Comparison of ENCODE assay signal across 26 cellular contexts in genomic region chr5:177439518-177440053, GRCh38. TPM values are rescaled to one million over a fixed set of nuclear protein-coding genes. Genes with fewer than 3 reads are reported as not detected.
DNase-seq lines count a peak whose midpoint lies in the region; ATAC-seq, FAIRE-seq and TF ChIP-seq lines count a peak whose summit lies in the region.
"Had no signal": no experiment of that assay in that cellular context is flagged by ENCODE, and none has a peak within 500 bp of the region (broad histone marks: within the 10 kb centered on the region; RNA-seq: fewer than 3 reads in every experiment).

No MANE protein-coding gene starts in this region.

- FAIRE-seq in HepG2 (lab: Jason Lieb, UNC) (no peak), bronchial epithelial cell (lab: Jason Lieb, UNC) (peak; percentile 18), pancreas (lab: Jason Lieb, UNC) (no peak)
- FAIRE-seq: GM19239, small intestine had no signal

- POLR2A ChIA-PET in HepG2 (lab: Yijun Ruan, JAX): interaction anchor here (0.8 kb wide), 1 partner anchor 8 kb away, joined by 3 read pairs; no protein-coding TSS in a partner anchor
- POLR2A ChIA-PET in activated CD4-positive, alpha-beta memory T cell treated with anti-CD3 and anti-CD28 coated beads for 36 hours (lab: Charles Lee): interaction anchor here (0.6 to 14.3 kb wide), 6 partner anchors 10 to 1621 kb away, joined by 3 to 319 read pairs (median 4); partner anchors contain the start of genes GRK6 and ZNF354C

- H3K9ac ChIP-seq in HepG2 (ENCODE audit: insufficient read depth, low read depth, low read length): no peak overlapping the region

- in situ Hi-C loops in HepG2 (cut with HindIII; ENCODE audit: extremely low pct_ligation_motif_present, low pct_unique_long_range_greater_than_20kb): no loop called here

- H3K4me1 ChIP-seq in HepG2 (ENCODE audit: insufficient read depth, low read length): peaks cover 30% of the 10 kb centered on the region
- no peaks in the 10 kb centered on the region for H3K4me1 ChIP-seq in right lobe of liver
- no peaks in the 10 kb centered on the region for H3K4me1 ChIP-seq in pancreas
- H3K4me1 ChIP-seq: vagina had no signal

- no peaks in the 10 kb centered on the region for H3K9me3 Mint-ChIP-seq in activated CD4-positive, alpha-beta memory T cell treated with anti-CD3 and anti-CD28 coated beads for 36 hours
- no peaks in the 10 kb centered on the region for H3K9me3 Mint-ChIP-seq in stimulated activated memory B cell treated with anti-CD40 and anti-IgM and Interleukin-4, amounts not matched to agents 10 μg/mL and 1 μg/mL and 100 μg/mL, for 72 hours

- H3K9me3 ChIP-seq in HepG2 (ENCODE audit: low read length) (no peaks in the 10 kb centered on the region), right lobe of liver (no peaks in the 10 kb centered on the region), pancreas (no peaks in the 10 kb centered on the region)
- H3K9me3 ChIP-seq: BLaER1 treated with 17β-estradiol and CSF1 and Interleukin-3, amounts not matched to agents 10 nM and 100 nM; thoracic aorta; vagina had no signal

- no peaks in the 10 kb centered on the region for H3K79me2 ChIP-seq in HepG2 (ENCODE audit: insufficient read depth, low read length)

- ATAC-seq in HepG2 (no peak), right lobe of liver (no peak), HG03571 (IDR thresholded peaks at IDR 0.05; ENCODE audit: unreplicated experiment) (no peak), SK-N-SH treated with all-trans-retinoic acid at 6 μM for 48 hours (no peak), pancreas (no peak)
- no peak for ATAC-seq in stimulated activated memory B cell treated with anti-CD40 and anti-IgM and Interleukin-4, amounts not matched to agents 10 μg/mL and 1 μg/mL and 100 μg/mL, for 72 hours

- no peak for TF ChIP-seq POLR2A in HepG2 (IDR thresholded peaks at IDR 0.05; ENCODE audit: insufficient read depth in 1 of 2, low read depth in 2 of 2, low read length in 2 of 2)
- TF ChIP-seq POLR2A in right lobe of liver (IDR thresholded peaks at IDR 0.05): no peak

- no peaks in the 10 kb centered on the region for H3K27me3 Mint-ChIP-seq in activated CD4-positive, alpha-beta memory T cell treated with anti-CD3 and anti-CD28 coated beads for 36 hours
- no peaks in the 10 kb centered on the region for H3K27me3 Mint-ChIP-seq in stimulated activated memory B cell treated with anti-CD40 and anti-IgM and Interleukin-4, amounts not matched to agents 10 μg/mL and 1 μg/mL and 100 μg/mL, for 72 hours

- H2AFZ ChIP-seq in HepG2 (ENCODE audit: low read length): no peak overlapping the region

- no peak overlapping the region for H3K4me3 Mint-ChIP-seq in activated CD4-positive, alpha-beta memory T cell treated with anti-CD3 and anti-CD28 coated beads for 36 hours
- no peak overlapping the region for H3K4me3 Mint-ChIP-seq in stimulated activated memory B cell treated with anti-CD40 and anti-IgM and Interleukin-4, amounts not matched to agents 10 μg/mL and 1 μg/mL and 100 μg/mL, for 72 hours

- H3K27ac Mint-ChIP-seq in activated CD4-positive, alpha-beta memory T cell treated with anti-CD3 and anti-CD28 coated beads for 36 hours: peak overlapping the region; percentile 91
- H3K27ac Mint-ChIP-seq in stimulated activated memory B cell treated with anti-CD40 and anti-IgM and Interleukin-4, amounts not matched to agents 10 μg/mL and 1 μg/mL and 100 μg/mL, for 72 hours: peak overlapping the region; percentile 56

- TF ChIP-seq EP300 in HepG2 (IDR thresholded peaks at IDR 0.05; ENCODE audit: low read depth in 2 of 2, low read length in 2 of 2): no peak
- TF ChIP-seq EP300 in HepG2 (CRISPR knock-in tag; IDR thresholded peaks at IDR 0.05; ENCODE audit: borderline replicate concordance): no peak

- peaks cover 8 to 17% of the 10 kb centered on the region in 2 experiments; a peak in 4 of 5 replicates for H3K36me3 ChIP-seq in HepG2 (replicated peaks in 1 of 2; ENCODE audit: control insufficient read depth in 1 of 2, insufficient read depth in 2 of 2, low read length in 2 of 2)
- H3K36me3 ChIP-seq in right lobe of liver: peaks cover 0 to 20% (median 0%) of the 10 kb centered on the region in 4 donors
- peaks cover 7% of the 10 kb centered on the region for H3K36me3 ChIP-seq in bronchial epithelial cell (ENCODE audit: control insufficient read depth, insufficient read depth, low read length)
- H3K36me3 ChIP-seq in pancreas: peaks cover 0 to 9% (median 0%) of the 10 kb centered on the region in 3 donors

- 99% methylated on average over 4 of the region's 4 CpGs for WGBS in HepG2 (ENCODE audit: low lambda C conversion rate)
- WGBS in right lobe of liver (ENCODE audit: insufficient coverage, low coverage, low lambda C conversion rate, missing lambda C conversion rate): 94% methylated on average over 4 of the region's 4 CpGs
- 98% methylated on average over 4 of the region's 4 CpGs for WGBS in pancreas, 2 donors

- CTCF ChIA-PET in HepG2 (lab: Yijun Ruan, JAX; ENCODE audit: low intra/inter-chr PET ratio, low total read pairs): no interaction called here
- CTCF ChIA-PET in activated CD4-positive, alpha-beta memory T cell treated with anti-CD3 and anti-CD28 coated beads for 36 hours (lab: Charles Lee): interaction anchor here (0.7 to 29.1 kb wide), 9 partner anchors 9 to 130 kb away, joined by 3 to 624 read pairs (median 10); partner anchors contain the start of genes F12, GRK6 and PFN3

- TF ChIP-seq CTCF in HepG2 (CRISPR knock-in tag; IDR thresholded peaks at IDR 0.05): no peak
- TF ChIP-seq CTCF in right lobe of liver (IDR thresholded peaks at IDR 0.05): no peak
- TF ChIP-seq CTCF in bronchial epithelial cell (IDR thresholded peaks at IDR 0.05; ENCODE audit: insufficient read depth, low read length, severe bottlenecking): no peak
- TF ChIP-seq CTCF in pancreas (IDR thresholded peaks at IDR 0.05): no peak

- H3K4me1 Mint-ChIP-seq in activated CD4-positive, alpha-beta memory T cell treated with anti-CD3 and anti-CD28 coated beads for 36 hours (ENCODE audit: low read depth): peaks cover 66% of the 10 kb centered on the region
- H3K4me1 Mint-ChIP-seq in stimulated activated memory B cell treated with anti-CD40 and anti-IgM and Interleukin-4, amounts not matched to agents 10 μg/mL and 1 μg/mL and 100 μg/mL, for 72 hours: peaks cover 24% of the 10 kb centered on the region

- H4K20me1 ChIP-seq in HepG2 (ENCODE audit: insufficient read depth, low read length): peaks cover under 1% of the 10 kb centered on the region; the same call in 1 of the 2 replicates

- H3K4me2 ChIP-seq in HepG2 (ENCODE audit: low read depth, low read length): no peak overlapping the region
- H3K4me2 ChIP-seq: BLaER1 treated with 17β-estradiol and CSF1 and Interleukin-3, amounts not matched to agents 10 nM and 100 nM had no signal

- H3K36me3 Mint-ChIP-seq in activated CD4-positive, alpha-beta memory T cell treated with anti-CD3 and anti-CD28 coated beads for 36 hours: peaks cover 53% of the 10 kb centered on the region
- peaks cover 57% of the 10 kb centered on the region for H3K36me3 Mint-ChIP-seq in stimulated activated memory B cell treated with anti-CD40 and anti-IgM and Interleukin-4, amounts not matched to agents 10 μg/mL and 1 μg/mL and 100 μg/mL, for 72 hours

- H3K27ac ChIP-seq in HepG2 (ENCODE audit: extremely low read length, insufficient read depth, low read length) (no peak overlapping the region), right lobe of liver (no peak overlapping the region), pancreas (no peak overlapping the region)
- H3K27ac ChIP-seq: dorsolateral prefrontal cortex, epithelial cell of prostate, SK-N-MC, thoracic aorta, vagina had no signal

- H3K27me3 ChIP-seq in HepG2 (ENCODE audit: control insufficient read depth in 1 of 2, insufficient read depth in 2 of 2, low read length in 2 of 2): no peaks in the 10 kb centered on the region
- H3K27me3 ChIP-seq in right lobe of liver: no peaks in the 10 kb centered on the region
- H3K27me3 ChIP-seq in bronchial epithelial cell (ENCODE audit: control insufficient read depth, insufficient read depth, low read length): no peaks in the 10 kb centered on the region
- H3K27me3 ChIP-seq in pancreas: no peaks in the 10 kb centered on the region
- H3K27me3 ChIP-seq: BLaER1 treated with 17β-estradiol and CSF1 and Interleukin-3, amounts not matched to agents 10 nM and 100 nM; dorsolateral prefrontal cortex; vagina had no signal

- H3K4me3 ChIP-seq in HepG2 (replicated peaks in 1 of 3; ENCODE audit: insufficient read depth in 1 of 3, low read depth in 2 of 3, low read length in 3 of 3): no peak overlapping the region
- H3K4me3 ChIP-seq in right lobe of liver: no peak overlapping the region
- no peak overlapping the region for H3K4me3 ChIP-seq in bronchial epithelial cell (ENCODE audit: low read depth, low read length)
- H3K4me3 ChIP-seq in pancreas: no peak overlapping the region
- H3K4me3 ChIP-seq: BLaER1 treated with 17β-estradiol and CSF1 and Interleukin-3, amounts not matched to agents 10 nM and 100 nM; dorsolateral prefrontal cortex; lung; SK-N-MC; thoracic aorta; vagina had no signal

- intact Hi-C loops in HepG2 (cut with micrococcal nuclease; ENCODE audit: unreplicated experiment): no loop called here
- intact Hi-C loops in right lobe of liver (cut with DNase I): loop anchor here in 1 of 2 donors (5.0 kb wide), 1 partner anchor 37 kb away; the partner anchor contains the start of gene PFN3
- intact Hi-C loops in activated CD4-positive, alpha-beta memory T cell treated with anti-CD3 and anti-CD28 coated beads for 36 hours (cut with micrococcal nuclease): loop anchor here (1.0 kb wide), 1 partner anchor 10 kb away; no protein-coding TSS in a partner anchor
- intact Hi-C loops in pancreas (cut with DNase I): no loop called here

- BruUV-seq in HepG2 (replicated peaks; lab: Mats Ljungman, UMichigan): no TSS peak

- no peak for DNase-seq in HepG2 (ENCODE audit: low spot score)
- no peak for DNase-seq in right lobe of liver
- DNase-seq in activated CD4-positive, alpha-beta memory T cell treated with anti-CD3 and anti-CD28 coated beads for 36 hours: no peak
- DNase-seq in bronchial epithelial cell (ENCODE audit: low read depth): no peak
- no peak for DNase-seq in pancreas
- DNase-seq: dorsolateral prefrontal cortex, EL, glutamatergic neuron, kidney glomerular epithelial cell, NCI-H2029 treated with DMSO at 0.1 percent for 48 hours, NCI-H345, NCI-H748 treated with DMSO at 0.1 percent for 48 hours, small intestine had no signal

- no peak for TF ChIP-seq RAD21 in HepG2 (CRISPR knock-in tag; IDR thresholded peaks at IDR 0.05)

RNA-seq across cellular contexts. Expression of gene PRR7, which starts 7.0 kb away (rescaled TPM):
- total RNA-seq in HepG2 (2016; rRNA removed; fragmentation: Illumina TruSeq; extraction: Trizol) (3.9 and 5.0 TPM in 2 replicates), right lobe of liver (10 to 100 TPM in 1 of 6 experiments, 1 to 10 TPM in 3, under 1 TPM in 2; 0.15 to 13.0 (median 1.9) TPM), bronchial epithelial cell (3.1 and 5.0 TPM in 2 replicates), pancreas (1 to 10 TPM; 1.7 to 3.5 (median 2.5) TPM)
- total RNA-seq in HepG2 (2016; cell fraction: cytosol; rRNA removed; fragmentation: Illumina TruSeq; extraction: Trizol; ENCODE audit: low read depth): 16.0 and 17.8 TPM in 2 replicates
- 3.2 and 5.8 TPM in 2 replicates for total RNA-seq in HepG2 (2016; cell fraction: insoluble cytoplasmic fraction; rRNA removed; fragmentation: Illumina TruSeq; extraction: Trizol)
- total RNA-seq in HepG2 (2016; cell fraction: membrane; rRNA removed; fragmentation: Illumina TruSeq; extraction: Trizol): 13.3 and 19.1 TPM in 2 replicates
- total RNA-seq in HepG2 (2016; cell fraction: nucleus; rRNA removed; fragmentation: Illumina TruSeq; extraction: Trizol): 2.0 and 2.5 TPM in 2 replicates
- polyA plus RNA-seq in HepG2 (2011; rRNA removed) (4.8 and 6.7 TPM in 2 replicates), pancreas (1 to 10 TPM; 2.8 to 3.2 TPM)
- 6.4 and 16.7 TPM in 2 replicates for polyA plus RNA-seq in HepG2 (2011; cell fraction: cytosol; rRNA removed)
- 14.7 and 21.3 TPM in 2 replicates for polyA plus RNA-seq in HepG2 (2011; cell fraction: nucleus; rRNA removed)
- 1.5 and 3.1 TPM in 2 replicates for polyA plus RNA-seq in HepG2 (2012)
- polyA plus RNA-seq in HepG2 (2016; cell fraction: cytosol; fragmentation: Illumina TruSeq; extraction: Trizol; ENCODE audit: low read depth): 20.2 and 21.6 TPM in 2 replicates
- polyA plus RNA-seq in HepG2 (2016; cell fraction: insoluble cytoplasmic fraction; fragmentation: Illumina TruSeq; extraction: Trizol; ENCODE audit: low read depth): 4.9 and 5.8 TPM in 2 replicates
- polyA plus RNA-seq in HepG2 (2016; cell fraction: membrane; fragmentation: Illumina TruSeq; extraction: Trizol; ENCODE audit: low read depth): 16.9 and 17.7 TPM in 2 replicates
- 5.8 and 6.9 TPM in 2 replicates for polyA plus RNA-seq in HepG2 (2016; cell fraction: nucleus; fragmentation: Illumina TruSeq; extraction: Trizol; ENCODE audit: insufficient read depth, low read depth)
- 0.94 and 6.4 TPM in 2 replicates for polyA minus RNA-seq in HepG2 (2011; rRNA and poly(A)+ RNA removed; ENCODE audit: low replicate concordance)
- 3.2 and 5.0 TPM in 2 replicates for polyA minus RNA-seq in HepG2 (2011; cell fraction: cytosol; rRNA and poly(A)+ RNA removed)
- polyA minus RNA-seq in HepG2 (2011; cell fraction: nucleus; rRNA and poly(A)+ RNA removed): 1.1 and 1.4 TPM in 2 replicates
- 10 to 100 TPM; 13.3 to 13.6 TPM for total RNA-seq in activated CD4-positive, alpha-beta memory T cell treated with anti-CD3 and anti-CD28 coated beads for 36 hours

RNA-seq across cellular contexts. Expression of gene GRK6, which starts 13.1 kb away (rescaled TPM):
- 16.1 and 19.9 TPM in 2 replicates for total RNA-seq in HepG2 (2016; rRNA removed; fragmentation: Illumina TruSeq; extraction: Trizol)
- 21.2 and 25.1 TPM in 2 replicates for total RNA-seq in HepG2 (2016; cell fraction: cytosol; rRNA removed; fragmentation: Illumina TruSeq; extraction: Trizol; ENCODE audit: low read depth)
- total RNA-seq in HepG2 (2016; cell fraction: insoluble cytoplasmic fraction; rRNA removed; fragmentation: Illumina TruSeq; extraction: Trizol): 15.7 and 20.8 TPM in 2 replicates
- total RNA-seq in HepG2 (2016; cell fraction: membrane; rRNA removed; fragmentation: Illumina TruSeq; extraction: Trizol): 43.3 and 44.5 TPM in 2 replicates
- 15.6 TPM in 2 replicates for total RNA-seq in HepG2 (2016; cell fraction: nucleus; rRNA removed; fragmentation: Illumina TruSeq; extraction: Trizol)
- 13.2 and 17.4 TPM in 2 replicates for polyA plus RNA-seq in HepG2 (2011; rRNA removed)
- polyA plus RNA-seq in HepG2 (2011; cell fraction: cytosol; rRNA removed): 16.2 and 19.6 TPM in 2 replicates
- polyA plus RNA-seq in HepG2 (2011; cell fraction: nucleus; rRNA removed): 21.6 and 24.6 TPM in 2 replicates
- polyA plus RNA-seq in HepG2 (2012): 16.7 and 17.5 TPM in 2 replicates
- polyA plus RNA-seq in HepG2 (2016; cell fraction: cytosol; fragmentation: Illumina TruSeq; extraction: Trizol; ENCODE audit: low read depth): 36.3 and 37.2 TPM in 2 replicates
- polyA plus RNA-seq in HepG2 (2016; cell fraction: insoluble cytoplasmic fraction; fragmentation: Illumina TruSeq; extraction: Trizol; ENCODE audit: low read depth): 20.6 and 21.6 TPM in 2 replicates
- 45.6 and 48.4 TPM in 2 replicates for polyA plus RNA-seq in HepG2 (2016; cell fraction: membrane; fragmentation: Illumina TruSeq; extraction: Trizol; ENCODE audit: low read depth)
- polyA plus RNA-seq in HepG2 (2016; cell fraction: nucleus; fragmentation: Illumina TruSeq; extraction: Trizol; ENCODE audit: insufficient read depth, low read depth): 22.8 and 26.4 TPM in 2 replicates
- 11.2 and 22.9 TPM in 2 replicates for polyA minus RNA-seq in HepG2 (2011; rRNA and poly(A)+ RNA removed; ENCODE audit: low replicate concordance)
- 13.6 and 15.1 TPM in 2 replicates for polyA minus RNA-seq in HepG2 (2011; cell fraction: cytosol; rRNA and poly(A)+ RNA removed)
- 19.2 and 24.9 TPM in 2 replicates for polyA minus RNA-seq in HepG2 (2011; cell fraction: nucleus; rRNA and poly(A)+ RNA removed)
- 10 to 100 TPM in 3 of 6 experiments, 1 to 10 TPM in 3; 6.1 to 10.8 (median 10.0) TPM for total RNA-seq in right lobe of liver
- total RNA-seq in activated CD4-positive, alpha-beta memory T cell treated with anti-CD3 and anti-CD28 coated beads for 36 hours: 100 to 1,000 TPM; 177 to 178 TPM
- total RNA-seq in bronchial epithelial cell: 22.9 and 41.1 TPM in 2 replicates
- 10 to 100 TPM; 10.6 to 14.5 (median 12.3) TPM for total RNA-seq in pancreas
- polyA plus RNA-seq in pancreas: 1 to 10 TPM; 7.2 to 7.6 TPM

RNA-seq across cellular contexts. Expression of gene F12, which starts 30.2 kb away (rescaled TPM):
- total RNA-seq in HepG2 (2016; rRNA removed; fragmentation: Illumina TruSeq; extraction: Trizol) (1.3 and 3.0 TPM in 2 replicates), right lobe of liver (100 to 1,000 TPM; 236 to 518 (median 365) TPM), bronchial epithelial cell (5.0 and 7.9 TPM in 2 replicates), pancreas (1 to 10 TPM in 5 of 6 donors, under 1 TPM in 1; 0.83 to 2.6 (median 1.8) TPM)
- 1.9 and 3.1 TPM in 2 replicates for total RNA-seq in HepG2 (2016; cell fraction: cytosol; rRNA removed; fragmentation: Illumina TruSeq; extraction: Trizol; ENCODE audit: low read depth)
- total RNA-seq in HepG2 (2016; cell fraction: insoluble cytoplasmic fraction; rRNA removed; fragmentation: Illumina TruSeq; extraction: Trizol): 1.4 and 3.6 TPM in 2 replicates
- 2.4 and 3.3 TPM in 2 replicates for total RNA-seq in HepG2 (2016; cell fraction: membrane; rRNA removed; fragmentation: Illumina TruSeq; extraction: Trizol)
- 2.3 and 3.0 TPM in 2 replicates for total RNA-seq in HepG2 (2016; cell fraction: nucleus; rRNA removed; fragmentation: Illumina TruSeq; extraction: Trizol)
- polyA plus RNA-seq in HepG2 (2011; rRNA removed) (2.5 and 3.1 TPM in 2 replicates), pancreas (1 to 10 TPM; 1.1 to 2.2 TPM)
- polyA plus RNA-seq in HepG2 (2011; cell fraction: cytosol; rRNA removed): 1.5 and 3.0 TPM in 2 replicates
- polyA plus RNA-seq in HepG2 (2011; cell fraction: nucleus; rRNA removed): 27.2 and 32.3 TPM in 2 replicates
- 3.6 and 10.3 TPM in 2 replicates for polyA plus RNA-seq in HepG2 (2012)
- 3.7 and 5.9 TPM in 2 replicates for polyA plus RNA-seq in HepG2 (2016; cell fraction: cytosol; fragmentation: Illumina TruSeq; extraction: Trizol; ENCODE audit: low read depth)
- polyA plus RNA-seq in HepG2 (2016; cell fraction: insoluble cytoplasmic fraction; fragmentation: Illumina TruSeq; extraction: Trizol; ENCODE audit: low read depth): 1.6 and 2.3 TPM in 2 replicates
- 3.4 and 5.0 TPM in 2 replicates for polyA plus RNA-seq in HepG2 (2016; cell fraction: membrane; fragmentation: Illumina TruSeq; extraction: Trizol; ENCODE audit: low read depth)
- polyA plus RNA-seq in HepG2 (2016; cell fraction: nucleus; fragmentation: Illumina TruSeq; extraction: Trizol; ENCODE audit: insufficient read depth, low read depth): 6.6 and 9.9 TPM in 2 replicates
- 2.5 and 2.6 TPM in 2 replicates for polyA minus RNA-seq in HepG2 (2011; rRNA and poly(A)+ RNA removed; ENCODE audit: low replicate concordance)
- 0.30 and 1.2 TPM in 2 replicates for polyA minus RNA-seq in HepG2 (2011; cell fraction: cytosol; rRNA and poly(A)+ RNA removed)
- polyA minus RNA-seq in HepG2 (2011; cell fraction: nucleus; rRNA and poly(A)+ RNA removed): 1.0 and 1.7 TPM in 2 replicates
- total RNA-seq in activated CD4-positive, alpha-beta memory T cell treated with anti-CD3 and anti-CD28 coated beads for 36 hours: 1 to 10 TPM; 5.1 to 5.9 TPM
- total RNA-seq: thoracic aorta had no signal

RNA-seq across cellular contexts. Expression of gene DBN1, which starts 33.8 kb away (rescaled TPM):
- total RNA-seq in HepG2 (2016; rRNA removed; fragmentation: Illumina TruSeq; extraction: Trizol) (15.7 and 37.3 TPM in 2 replicates), right lobe of liver (1 to 10 TPM; 1.1 to 4.6 (median 3.1) TPM), bronchial epithelial cell (58.7 and 71.7 TPM in 2 replicates), pancreas (10 to 100 TPM; 10.2 to 38.2 (median 15.7) TPM)
- 6.9 and 9.3 TPM in 2 replicates for total RNA-seq in HepG2 (2016; cell fraction: cytosol; rRNA removed; fragmentation: Illumina TruSeq; extraction: Trizol; ENCODE audit: low read depth)
- 12.8 and 37.5 TPM in 2 replicates for total RNA-seq in HepG2 (2016; cell fraction: insoluble cytoplasmic fraction; rRNA removed; fragmentation: Illumina TruSeq; extraction: Trizol)
- 12.9 and 15.2 TPM in 2 replicates for total RNA-seq in HepG2 (2016; cell fraction: membrane; rRNA removed; fragmentation: Illumina TruSeq; extraction: Trizol)
- 33.8 and 39.3 TPM in 2 replicates for total RNA-seq in HepG2 (2016; cell fraction: nucleus; rRNA removed; fragmentation: Illumina TruSeq; extraction: Trizol)
- polyA plus RNA-seq in HepG2 (2011; rRNA removed) (27.0 and 30.9 TPM in 2 replicates), pancreas (10 to 100 TPM; 17.1 to 29.2 TPM)
- 14.1 and 18.1 TPM in 2 replicates for polyA plus RNA-seq in HepG2 (2011; cell fraction: cytosol; rRNA removed)
- polyA plus RNA-seq in HepG2 (2011; cell fraction: nucleus; rRNA removed): 167 and 276 TPM in 2 replicates
- 16.5 and 21.1 TPM in 2 replicates for polyA plus RNA-seq in HepG2 (2012)
- 7.2 and 8.7 TPM in 2 replicates for polyA plus RNA-seq in HepG2 (2016; cell fraction: cytosol; fragmentation: Illumina TruSeq; extraction: Trizol; ENCODE audit: low read depth)
- polyA plus RNA-seq in HepG2 (2016; cell fraction: insoluble cytoplasmic fraction; fragmentation: Illumina TruSeq; extraction: Trizol; ENCODE audit: low read depth): 16.0 and 21.2 TPM in 2 replicates
- polyA plus RNA-seq in HepG2 (2016; cell fraction: membrane; fragmentation: Illumina TruSeq; extraction: Trizol; ENCODE audit: low read depth): 11.4 and 15.4 TPM in 2 replicates
- 72.9 and 77.5 TPM in 2 replicates for polyA plus RNA-seq in HepG2 (2016; cell fraction: nucleus; fragmentation: Illumina TruSeq; extraction: Trizol; ENCODE audit: insufficient read depth, low read depth)
- polyA minus RNA-seq in HepG2 (2011; rRNA and poly(A)+ RNA removed; ENCODE audit: low replicate concordance): 30.4 and 47.5 TPM in 2 replicates
- polyA minus RNA-seq in HepG2 (2011; cell fraction: cytosol; rRNA and poly(A)+ RNA removed): 13.2 and 16.4 TPM in 2 replicates
- 42.1 and 43.0 TPM in 2 replicates for polyA minus RNA-seq in HepG2 (2011; cell fraction: nucleus; rRNA and poly(A)+ RNA removed)
- 10 to 100 TPM; 12.1 to 15.9 TPM for total RNA-seq in activated CD4-positive, alpha-beta memory T cell treated with anti-CD3 and anti-CD28 coated beads for 36 hours

RNA-seq across cellular contexts. Expression of gene PFN3, which starts 39.1 kb away (rescaled TPM):
- not detected in 2 replicates for total RNA-seq in HepG2 (2016; rRNA removed; fragmentation: Illumina TruSeq; extraction: Trizol)
- total RNA-seq in HepG2 (2016; cell fraction: cytosol; rRNA removed; fragmentation: Illumina TruSeq; extraction: Trizol; ENCODE audit: low read depth): not detected in 2 replicates
- not detected in 2 replicates for total RNA-seq in HepG2 (2016; cell fraction: insoluble cytoplasmic fraction; rRNA removed; fragmentation: Illumina TruSeq; extraction: Trizol)
- total RNA-seq in HepG2 (2016; cell fraction: membrane; rRNA removed; fragmentation: Illumina TruSeq; extraction: Trizol): not detected in 2 replicates
- not detected in 2 replicates for total RNA-seq in HepG2 (2016; cell fraction: nucleus; rRNA removed; fragmentation: Illumina TruSeq; extraction: Trizol)
- polyA plus RNA-seq in HepG2 (2011; rRNA removed): not detected in 2 replicates
- polyA plus RNA-seq in HepG2 (2011; cell fraction: cytosol; rRNA removed): not detected in 2 replicates
- not detected in 2 replicates for polyA plus RNA-seq in HepG2 (2011; cell fraction: nucleus; rRNA removed)
- polyA plus RNA-seq in HepG2 (2012): not detected in 2 replicates
- polyA plus RNA-seq in HepG2 (2016; cell fraction: cytosol; fragmentation: Illumina TruSeq; extraction: Trizol; ENCODE audit: low read depth): not detected in 2 replicates
- not detected in 2 replicates for polyA plus RNA-seq in HepG2 (2016; cell fraction: insoluble cytoplasmic fraction; fragmentation: Illumina TruSeq; extraction: Trizol; ENCODE audit: low read depth)
- not detected in 2 replicates for polyA plus RNA-seq in HepG2 (2016; cell fraction: membrane; fragmentation: Illumina TruSeq; extraction: Trizol; ENCODE audit: low read depth)
- not detected in 2 replicates for polyA plus RNA-seq in HepG2 (2016; cell fraction: nucleus; fragmentation: Illumina TruSeq; extraction: Trizol; ENCODE audit: insufficient read depth, low read depth)
- not detected in 2 replicates for polyA minus RNA-seq in HepG2 (2011; rRNA and poly(A)+ RNA removed; ENCODE audit: low replicate concordance)
- not detected in 2 replicates for polyA minus RNA-seq in HepG2 (2011; cell fraction: cytosol; rRNA and poly(A)+ RNA removed)
- polyA minus RNA-seq in HepG2 (2011; cell fraction: nucleus; rRNA and poly(A)+ RNA removed): not detected in 2 replicates
- total RNA-seq in right lobe of liver: not detected
- not detected for total RNA-seq in activated CD4-positive, alpha-beta memory T cell treated with anti-CD3 and anti-CD28 coated beads for 36 hours
- not detected in 2 replicates for total RNA-seq in bronchial epithelial cell
- total RNA-seq in pancreas: not detected
- polyA plus RNA-seq in pancreas: not detected
- total RNA-seq: dorsolateral prefrontal cortex; lung; MCF 10A; mucosa of gallbladder; T-helper 2 cell treated with Interferon-gamma antibody and Interleukin-4, amounts not matched to agents 100 ng/mL and 5 ng/mL, for 36 hours; thoracic aorta; vagina had no signal
- polyA plus RNA-seq: lung, small intestine had no signal

Comparison
In these comparisons a context has a peak if more than half of its experiments do, and no peak if none do; other contexts are left out.
1. RNA of gene F12, which starts 30.2 kb away (total RNA-seq): 236 to 518 TPM in right lobe of liver; 5.0 to 7.9 TPM in bronchial epithelial cell, 5.1 to 5.9 TPM in activated CD4-positive, alpha-beta memory T cell treated with anti-CD3 and anti-CD28 coated beads for 36 hours, 1.3 to 3.6 TPM in HepG2 and 0.83 to 2.6 TPM in pancreas; every median in the first group is over 10 times any median in the second.